In genomic region chr3:66470956-66471686, GRCh38 we compare ENCODE assay signal across 1 cellular context.
TF ChIP-seq lines count a peak whose summit lies in the region.

No MANE protein-coding gene starts in this region.

TF ChIP-seq in GM23338, 12 proteins besides CTCF, POLR2A, EP300 and RAD21:
- no peak for TF ChIP-seq ZNF114 (CRISPR knock-in tag; IDR thresholded peaks at IDR 0.05)
- no peak for TF ChIP-seq STAT1 (IDR thresholded peaks at IDR 0.05; ENCODE audit: unreplicated experiment)
- TF ChIP-seq EZH2 (IDR thresholded peaks at IDR 0.05; ENCODE audit: low read depth, unreplicated experiment): no peak
- no peak for TF ChIP-seq ZNF462 (CRISPR knock-in tag; IDR thresholded peaks at IDR 0.05)
- no peak for TF ChIP-seq ZNF331 (CRISPR knock-in tag; IDR thresholded peaks at IDR 0.05; ENCODE audit: low read depth)
- no peak for TF ChIP-seq NANOG (IDR thresholded peaks at IDR 0.05; ENCODE audit: borderline replicate concordance)
- no peak for TF ChIP-seq REST (IDR thresholded peaks at IDR 0.05; ENCODE audit: unreplicated experiment)
- no peak for TF ChIP-seq POLR2AphosphoS5 (IDR thresholded peaks at IDR 0.05; ENCODE audit: low read depth)
